8 cellular contexts compared by ENCODE assay signal in genomic region chr20:49935746-49936152, GRCh38. TPM values are rescaled to one million over a fixed set of nuclear protein-coding genes. Genes with fewer than 3 reads are reported as not detected.
DNase-seq lines count a peak whose midpoint lies in the region; ATAC-seq, FAIRE-seq and TF ChIP-seq lines count a peak whose summit lies in the region.

No MANE protein-coding gene starts in this region.

- no peaks in the 10 kb centered on the region for H3K9me3 Mint-ChIP-seq in activated naive CD8-positive, alpha-beta T cell treated with anti-CD3 and anti-CD28 coated beads, Interleukin-2, amount 10 ng/mL, durations not matched to agents 7 days and 5 days

- FAIRE-seq in A549 (lab: Jason Lieb, UNC) (no peak), HepG2 (lab: Jason Lieb, UNC) (no peak), GM12892 (lab: Jason Lieb, UNC) (no peak)

- POLR2A ChIA-PET in A549 (lab: Yijun Ruan, JAX), result interaction anchor here (1.2 to 2.0 kb wide), 4 partner anchors 10 to 35 kb away, joined by 3 to 11 read pairs (median 6); partner anchors contain the start of gene SPATA2
- POLR2A ChIA-PET in HEK293T (lab: Yijun Ruan, JAX), result interaction anchor here (0.8 to 1.3 kb wide), 2 partner anchors 9 to 22 kb away, joined by 3 read pairs; no protein-coding TSS in a partner anchor
- POLR2A ChIA-PET in activated naive CD8-positive, alpha-beta T cell treated with anti-CD3 and anti-CD28 coated beads, Interleukin-2, amount 10 ng/mL, durations not matched to agents 7 days and 5 days (lab: Charles Lee), result interaction anchor here (0.6 to 4.0 kb wide), 5 partner anchors 15 to 63 kb away, joined by 3 to 32 read pairs (median 4); partner anchors contain the start of gene SPATA2
- POLR2A ChIA-PET in HepG2 (lab: Yijun Ruan, JAX), result interaction anchor here (0.6 to 6.7 kb wide), 21 partner anchors 10 to 752 kb away, joined by 3 to 105 read pairs (median 4); partner anchors contain the start of genes SLC9A8, SNAI1 and SPATA2

- H3K4me2 ChIP-seq in A549 (peak overlapping the region; percentile 62), HepG2 (ENCODE audit: low read depth, low read length) (peak overlapping the region; percentile 92)

- H3K36me3 ChIP-seq in HepG2 (replicated peaks in 1 of 2; ENCODE audit: control insufficient read depth in 1 of 2, insufficient read depth in 2 of 2, low read length in 2 of 2), result peaks cover 6 to 14% of the 10 kb centered on the region in 2 experiments; a peak in 4 of 5 replicates
- H3K36me3 ChIP-seq in urinary bladder (ENCODE audit: insufficient read depth), result no peaks in the 10 kb centered on the region

- no TSS peak for BruUV-seq in HepG2 (replicated peaks; lab: Mats Ljungman, UMichigan)

- H3K9me3 ChIP-seq in A549, result no peaks in the 10 kb centered on the region
- no peaks in the 10 kb centered on the region for H3K9me3 ChIP-seq in HepG2 (ENCODE audit: low read length)

- H3K27ac ChIP-seq in A549 (peak overlapping the region; percentile 79 to 95), HepG2 (ENCODE audit: extremely low read length, insufficient read depth, low read length) (no peak overlapping the region), urinary bladder (ENCODE audit: low read depth) (no peak overlapping the region)

- TF ChIP-seq RAD21 in A549 (conservative IDR thresholded peaks at IDR 0.05 in 1 of 2, IDR thresholded peaks at IDR 0.05 in 1 of 2) (no peak), HepG2 (CRISPR knock-in tag; IDR thresholded peaks at IDR 0.05) (no peak)

- H3K36me3 Mint-ChIP-seq in activated naive CD8-positive, alpha-beta T cell treated with anti-CD3 and anti-CD28 coated beads, Interleukin-2, amount 10 ng/mL, durations not matched to agents 7 days and 5 days, result peaks cover 7% of the 10 kb centered on the region

- in situ Hi-C loops in HepG2 (cut with HindIII; ENCODE audit: extremely low pct_ligation_motif_present, low pct_unique_long_range_greater_than_20kb), result no loop called here

- 13% methylated on average over 21 of the region's 21 CpGs for WGBS in A549 (ENCODE audit: missing lambda C conversion rate)
- WGBS in HepG2 (ENCODE audit: low lambda C conversion rate), result 26% methylated on average over 21 of the region's 21 CpGs
- 39% methylated on average over 21 of the region's 21 CpGs for WGBS in urinary bladder

- peaks cover 20% of the 10 kb centered on the region for H3K4me1 ChIP-seq in A549
- peaks cover 70% of the 10 kb centered on the region for H3K4me1 ChIP-seq in HepG2 (ENCODE audit: insufficient read depth, low read length)
- H3K4me1 ChIP-seq in urinary bladder (ENCODE audit: insufficient read depth), result no peaks in the 10 kb centered on the region

- H3K79me2 ChIP-seq in HepG2 (ENCODE audit: insufficient read depth, low read length), result peaks cover 43% of the 10 kb centered on the region

- ATAC-seq in A549 (peak; percentile 12 to 17; a peak in 4 of 6 replicates), HepG2 (no peak)
- no peak for ATAC-seq in activated naive CD8-positive, alpha-beta T cell treated with anti-CD3 and anti-CD28 coated beads, Interleukin-2, amount 10 ng/mL, durations not matched to agents 7 days and 5 days (ENCODE audit: low read depth)

- H3K27ac Mint-ChIP-seq in activated naive CD8-positive, alpha-beta T cell treated with anti-CD3 and anti-CD28 coated beads, Interleukin-2, amount 10 ng/mL, durations not matched to agents 7 days and 5 days, result peak overlapping the region; percentile 71

- peak overlapping the region; percentile 61 for H2AFZ ChIP-seq in HepG2 (ENCODE audit: low read length)

- peak overlapping the region; percentile 61 for H3K9ac ChIP-seq in HepG2 (ENCODE audit: insufficient read depth, low read depth, low read length)

- peak overlapping the region; percentile 95 for H3K4me3 Mint-ChIP-seq in activated naive CD8-positive, alpha-beta T cell treated with anti-CD3 and anti-CD28 coated beads, Interleukin-2, amount 10 ng/mL, durations not matched to agents 7 days and 5 days

- DNase-seq in A549 (ENCODE audit: low read depth in 1 of 2, low spot score in 1 of 2) (no peak), HEK293T (ENCODE audit: extremely low spot score) (no peak), HepG2 (ENCODE audit: low spot score) (no peak), RPMI8226 (no peak), GM12892 (ENCODE audit: insufficient read length) (no peak), cerebellar cortex (ENCODE audit: low spot score) (no peak)
- DNase-seq in activated naive CD8-positive, alpha-beta T cell treated with anti-CD3 and anti-CD28 coated beads, Interleukin-2, amount 10 ng/mL, durations not matched to agents 7 days and 5 days, result no peak

- peaks cover 29% of the 10 kb centered on the region for H4K20me1 ChIP-seq in HepG2 (ENCODE audit: insufficient read depth, low read length)

- CTCF ChIA-PET in A549 (lab: Yijun Ruan, JAX), result interaction anchor here (0.6 to 1.8 kb wide), 8 partner anchors 29 to 583 kb away, joined by 3 to 7 read pairs (median 4); no protein-coding TSS in a partner anchor
- CTCF ChIA-PET in HEK293T (lab: Yijun Ruan, JAX), result interaction anchor here (0.6 kb wide), 1 partner anchor 100 kb away, joined by 3 read pairs; no protein-coding TSS in a partner anchor
- CTCF ChIA-PET in HepG2 (lab: Yijun Ruan, JAX; ENCODE audit: low intra/inter-chr PET ratio, low total read pairs), result no interaction called here

- H3K4me3 ChIP-seq in A549 (peak overlapping the region; percentile 71), HepG2 (replicated peaks in 1 of 3; ENCODE audit: insufficient read depth in 1 of 3, low read depth in 2 of 3, low read length in 3 of 3) (peak overlapping the region; percentile 80 to 99 (median 99)), urinary bladder (ENCODE audit: low read depth, low read length) (peak overlapping the region; percentile 27)

- H3K4me1 Mint-ChIP-seq in activated naive CD8-positive, alpha-beta T cell treated with anti-CD3 and anti-CD28 coated beads, Interleukin-2, amount 10 ng/mL, durations not matched to agents 7 days and 5 days, result peaks cover 26% of the 10 kb centered on the region

- H3K27me3 Mint-ChIP-seq in activated naive CD8-positive, alpha-beta T cell treated with anti-CD3 and anti-CD28 coated beads, Interleukin-2, amount 10 ng/mL, durations not matched to agents 7 days and 5 days, result no peaks in the 10 kb centered on the region

- TF ChIP-seq POLR2A in A549 (IDR thresholded peaks at IDR 0.05; ENCODE audit: low read length), result no peak
- no peak for TF ChIP-seq POLR2A in HepG2 (IDR thresholded peaks at IDR 0.05; ENCODE audit: insufficient read depth in 1 of 2, low read depth in 2 of 2, low read length in 2 of 2)
- no peak for TF ChIP-seq POLR2A in GM12892 (IDR thresholded peaks at IDR 0.05; ENCODE audit: low read depth, low read length)

- intact Hi-C loops in HepG2 (cut with micrococcal nuclease; ENCODE audit: unreplicated experiment), result no loop called here

- TF ChIP-seq EP300 in A549 (IDR thresholded peaks at IDR 0.05) (no peak), HepG2 (IDR thresholded peaks at IDR 0.05; ENCODE audit: low read depth in 2 of 2, low read length in 2 of 2) (no peak), HepG2 (CRISPR knock-in tag; IDR thresholded peaks at IDR 0.05; ENCODE audit: borderline replicate concordance) (no peak)

- H3K27me3 ChIP-seq in HepG2 (ENCODE audit: control insufficient read depth in 1 of 2, insufficient read depth in 2 of 2, low read length in 2 of 2), result no peaks in the 10 kb centered on the region; a peak in 2 of 5 replicates

- TF ChIP-seq CTCF in A549 (IDR thresholded peaks at IDR 0.05), result no peak
- no peak for TF ChIP-seq CTCF in HepG2 (CRISPR knock-in tag; IDR thresholded peaks at IDR 0.05)

RNA-seq across cellular contexts. Expression of gene RNF114, which starts 0.4 kb away (rescaled TPM):
- polyA plus RNA-seq in A549 (2011; rRNA removed), result 44.8 and 67.8 TPM in 2 replicates
- 68.9 and 80.2 TPM in 2 replicates for polyA plus RNA-seq in A549 (2012; cell fraction: cytosol; rRNA removed)
- polyA plus RNA-seq in A549 (2012; cell fraction: nucleus; rRNA removed), result 101 and 123 TPM in 2 replicates
- polyA plus RNA-seq in A549 (2017; fragmentation: RNase III; extraction: RNeasy Plus Mini Kit Qiagen cat#74134 plus additional on column Dnase treatment), result 43.1 to 47.0 TPM (median 44.0 TPM) in 3 replicates
- 42.6 and 51.8 TPM in 2 replicates for polyA minus RNA-seq in A549 (2011; rRNA and poly(A)+ RNA removed)
- total RNA-seq in activated naive CD8-positive, alpha-beta T cell treated with anti-CD3 and anti-CD28 coated beads, Interleukin-2, amount 10 ng/mL, durations not matched to agents 7 days and 5 days, result 10 to 100 TPM; 75.8 TPM
- total RNA-seq in HepG2 (2016; rRNA removed; fragmentation: Illumina TruSeq; extraction: Trizol), result 119 and 137 TPM in 2 replicates
- total RNA-seq in HepG2 (2016; cell fraction: cytosol; rRNA removed; fragmentation: Illumina TruSeq; extraction: Trizol; ENCODE audit: low read depth), result 20.7 and 21.9 TPM in 2 replicates
- 117 and 134 TPM in 2 replicates for total RNA-seq in HepG2 (2016; cell fraction: insoluble cytoplasmic fraction; rRNA removed; fragmentation: Illumina TruSeq; extraction: Trizol)
- total RNA-seq in HepG2 (2016; cell fraction: membrane; rRNA removed; fragmentation: Illumina TruSeq; extraction: Trizol), result 58.2 and 60.7 TPM in 2 replicates
- total RNA-seq in HepG2 (2016; cell fraction: nucleus; rRNA removed; fragmentation: Illumina TruSeq; extraction: Trizol), result 54.0 and 64.8 TPM in 2 replicates
- 120 and 126 TPM in 2 replicates for polyA plus RNA-seq in HepG2 (2011; rRNA removed)
- polyA plus RNA-seq in HepG2 (2011; cell fraction: cytosol; rRNA removed), result 177 and 201 TPM in 2 replicates
- 108 and 112 TPM in 2 replicates for polyA plus RNA-seq in HepG2 (2011; cell fraction: nucleus; rRNA removed)
- polyA plus RNA-seq in HepG2 (2012), result 108 and 111 TPM in 2 replicates
- polyA plus RNA-seq in HepG2 (2016; cell fraction: cytosol; fragmentation: Illumina TruSeq; extraction: Trizol; ENCODE audit: low read depth), result 27.1 and 29.4 TPM in 2 replicates
- 140 and 169 TPM in 2 replicates for polyA plus RNA-seq in HepG2 (2016; cell fraction: insoluble cytoplasmic fraction; fragmentation: Illumina TruSeq; extraction: Trizol; ENCODE audit: low read depth)
- 33.3 and 36.2 TPM in 2 replicates for polyA plus RNA-seq in HepG2 (2016; cell fraction: membrane; fragmentation: Illumina TruSeq; extraction: Trizol; ENCODE audit: low read depth)
- polyA plus RNA-seq in HepG2 (2016; cell fraction: nucleus; fragmentation: Illumina TruSeq; extraction: Trizol; ENCODE audit: insufficient read depth, low read depth), result 104 and 116 TPM in 2 replicates
- 71.3 and 124 TPM in 2 replicates for polyA minus RNA-seq in HepG2 (2011; rRNA and poly(A)+ RNA removed; ENCODE audit: low replicate concordance)
- 93.0 and 100 TPM in 2 replicates for polyA minus RNA-seq in HepG2 (2011; cell fraction: cytosol; rRNA and poly(A)+ RNA removed)
- 73.1 and 76.2 TPM in 2 replicates for polyA minus RNA-seq in HepG2 (2011; cell fraction: nucleus; rRNA and poly(A)+ RNA removed)
- total RNA-seq in urinary bladder, result 48.2 TPM
- 52.2 TPM for polyA plus RNA-seq in urinary bladder
- polyA plus RNA-seq in GM12892 (2012; ENCODE audit: missing spikeins), result 50.3 TPM

RNA-seq across cellular contexts. Expression of gene SPATA2, which starts 20.4 kb away (rescaled TPM):
- 4.9 and 5.1 TPM in 2 replicates for polyA plus RNA-seq in A549 (2011; rRNA removed)
- polyA plus RNA-seq in A549 (2012; cell fraction: cytosol; rRNA removed), result 6.2 and 8.5 TPM in 2 replicates
- 11.2 and 14.5 TPM in 2 replicates for polyA plus RNA-seq in A549 (2012; cell fraction: nucleus; rRNA removed)
- 4.7 to 5.1 TPM (median 4.7 TPM) in 3 replicates for polyA plus RNA-seq in A549 (2017; fragmentation: RNase III; extraction: RNeasy Plus Mini Kit Qiagen cat#74134 plus additional on column Dnase treatment)
- 6.7 and 8.6 TPM in 2 replicates for polyA minus RNA-seq in A549 (2011; rRNA and poly(A)+ RNA removed)
- 1 to 10 TPM; 8.9 to 9.1 TPM for total RNA-seq in activated naive CD8-positive, alpha-beta T cell treated with anti-CD3 and anti-CD28 coated beads, Interleukin-2, amount 10 ng/mL, durations not matched to agents 7 days and 5 days
- total RNA-seq in HepG2 (2016; rRNA removed; fragmentation: Illumina TruSeq; extraction: Trizol), result 3.2 and 4.3 TPM in 2 replicates
- total RNA-seq in HepG2 (2016; cell fraction: cytosol; rRNA removed; fragmentation: Illumina TruSeq; extraction: Trizol; ENCODE audit: low read depth), result 1.9 TPM in 2 replicates
- 3.3 and 3.4 TPM in 2 replicates for total RNA-seq in HepG2 (2016; cell fraction: insoluble cytoplasmic fraction; rRNA removed; fragmentation: Illumina TruSeq; extraction: Trizol)
- total RNA-seq in HepG2 (2016; cell fraction: membrane; rRNA removed; fragmentation: Illumina TruSeq; extraction: Trizol), result 5.6 and 6.9 TPM in 2 replicates
- total RNA-seq in HepG2 (2016; cell fraction: nucleus; rRNA removed; fragmentation: Illumina TruSeq; extraction: Trizol), result 3.5 and 4.4 TPM in 2 replicates
- polyA plus RNA-seq in HepG2 (2011; rRNA removed), result 8.7 and 9.5 TPM in 2 replicates
- polyA plus RNA-seq in HepG2 (2011; cell fraction: cytosol; rRNA removed), result 6.2 and 6.7 TPM in 2 replicates
- 9.5 and 9.7 TPM in 2 replicates for polyA plus RNA-seq in HepG2 (2011; cell fraction: nucleus; rRNA removed)
- polyA plus RNA-seq in HepG2 (2012), result 7.5 and 8.6 TPM in 2 replicates
- polyA plus RNA-seq in HepG2 (2016; cell fraction: cytosol; fragmentation: Illumina TruSeq; extraction: Trizol; ENCODE audit: low read depth), result 2.9 and 3.5 TPM in 2 replicates
- polyA plus RNA-seq in HepG2 (2016; cell fraction: insoluble cytoplasmic fraction; fragmentation: Illumina TruSeq; extraction: Trizol; ENCODE audit: low read depth), result 8.7 and 11.5 TPM in 2 replicates
- 9.3 and 9.7 TPM in 2 replicates for polyA plus RNA-seq in HepG2 (2016; cell fraction: membrane; fragmentation: Illumina TruSeq; extraction: Trizol; ENCODE audit: low read depth)
- 11.3 and 13.5 TPM in 2 replicates for polyA plus RNA-seq in HepG2 (2016; cell fraction: nucleus; fragmentation: Illumina TruSeq; extraction: Trizol; ENCODE audit: insufficient read depth, low read depth)
- 11.4 and 11.8 TPM in 2 replicates for polyA minus RNA-seq in HepG2 (2011; rRNA and poly(A)+ RNA removed; ENCODE audit: low replicate concordance)
- 6.0 and 6.9 TPM in 2 replicates for polyA minus RNA-seq in HepG2 (2011; cell fraction: cytosol; rRNA and poly(A)+ RNA removed)
- polyA minus RNA-seq in HepG2 (2011; cell fraction: nucleus; rRNA and poly(A)+ RNA removed), result 5.5 and 6.7 TPM in 2 replicates
- 1.4 TPM for total RNA-seq in urinary bladder
- 6.7 TPM for polyA plus RNA-seq in urinary bladder
- 3.6 TPM for polyA plus RNA-seq in GM12892 (2012; ENCODE audit: missing spikeins)

RNA-seq across cellular contexts. Expression of gene SNAI1, which starts 47.0 kb away (rescaled TPM):
- polyA plus RNA-seq in A549 (2011; rRNA removed) (7.0 and 7.2 TPM in 2 replicates), A549 (2017; fragmentation: RNase III; extraction: RNeasy Plus Mini Kit Qiagen cat#74134 plus additional on column Dnase treatment) (8.0 to 11.1 TPM (median 10.7 TPM) in 3 replicates), HepG2 (2011; rRNA removed) (1.3 and 1.5 TPM in 2 replicates), urinary bladder (20.9 TPM)
- 14.0 and 21.4 TPM in 2 replicates for polyA plus RNA-seq in A549 (2012; cell fraction: cytosol; rRNA removed)
- polyA plus RNA-seq in A549 (2012; cell fraction: nucleus; rRNA removed), result 22.7 and 28.4 TPM in 2 replicates
- polyA minus RNA-seq in A549 (2011; rRNA and poly(A)+ RNA removed), result 3.8 and 6.0 TPM in 2 replicates
- under 1 TPM; 0.40 to 0.75 TPM for total RNA-seq in activated naive CD8-positive, alpha-beta T cell treated with anti-CD3 and anti-CD28 coated beads, Interleukin-2, amount 10 ng/mL, durations not matched to agents 7 days and 5 days
- total RNA-seq in HepG2 (2016; rRNA removed; fragmentation: Illumina TruSeq; extraction: Trizol) (1.3 and 1.4 TPM in 2 replicates), urinary bladder (0.69 TPM)
- 0.35 and 0.40 TPM in 2 replicates for total RNA-seq in HepG2 (2016; cell fraction: cytosol; rRNA removed; fragmentation: Illumina TruSeq; extraction: Trizol; ENCODE audit: low read depth)
- total RNA-seq in HepG2 (2016; cell fraction: insoluble cytoplasmic fraction; rRNA removed; fragmentation: Illumina TruSeq; extraction: Trizol), result 1.1 and 1.4 TPM in 2 replicates
- total RNA-seq in HepG2 (2016; cell fraction: membrane; rRNA removed; fragmentation: Illumina TruSeq; extraction: Trizol), result 0.68 and 1.4 TPM in 2 replicates
- total RNA-seq in HepG2 (2016; cell fraction: nucleus; rRNA removed; fragmentation: Illumina TruSeq; extraction: Trizol), result 1.4 and 2.3 TPM in 2 replicates
- polyA plus RNA-seq in HepG2 (2011; cell fraction: cytosol; rRNA removed), result 0.35 and 0.76 TPM in 2 replicates
- 3.0 and 3.7 TPM in 2 replicates for polyA plus RNA-seq in HepG2 (2011; cell fraction: nucleus; rRNA removed)
- polyA plus RNA-seq in HepG2 (2012), result 1.5 and 1.6 TPM in 2 replicates
- polyA plus RNA-seq in HepG2 (2016; cell fraction: cytosol; fragmentation: Illumina TruSeq; extraction: Trizol; ENCODE audit: low read depth), result 0.55 and 0.59 TPM in 2 replicates
- 2.2 and 3.6 TPM in 2 replicates for polyA plus RNA-seq in HepG2 (2016; cell fraction: insoluble cytoplasmic fraction; fragmentation: Illumina TruSeq; extraction: Trizol; ENCODE audit: low read depth)
- 0.93 and 1.2 TPM in 2 replicates for polyA plus RNA-seq in HepG2 (2016; cell fraction: membrane; fragmentation: Illumina TruSeq; extraction: Trizol; ENCODE audit: low read depth)
- polyA plus RNA-seq in HepG2 (2016; cell fraction: nucleus; fragmentation: Illumina TruSeq; extraction: Trizol; ENCODE audit: insufficient read depth, low read depth), result 3.5 and 4.2 TPM in 2 replicates
- 1.4 and 7.4 TPM in 2 replicates for polyA minus RNA-seq in HepG2 (2011; rRNA and poly(A)+ RNA removed; ENCODE audit: low replicate concordance)
- 0.40 and 0.79 TPM in 2 replicates for polyA minus RNA-seq in HepG2 (2011; cell fraction: cytosol; rRNA and poly(A)+ RNA removed)
- polyA minus RNA-seq in HepG2 (2011; cell fraction: nucleus; rRNA and poly(A)+ RNA removed), result 0.77 and 1.6 TPM in 2 replicates
- polyA plus RNA-seq in GM12892 (2012; ENCODE audit: missing spikeins), result 0.36 TPM

Comparison
In these comparisons a context has a peak if more than half of its experiments do, and no peak if none do; other contexts are left out.
1. ATAC-seq: peak in A549 (2 of 2); none in activated naive CD8-positive, alpha-beta T cell treated with anti-CD3 and anti-CD28 coated beads, Interleukin-2, amount 10 ng/mL, durations not matched to agents 7 days and 5 days (single experiment) and HepG2 (single experiment).
2. H3K27ac ChIP-seq: peak in A549 (2 of 2); none in HepG2 (single experiment) and urinary bladder (single experiment).
3. H3K4me3 ChIP-seq: peak in every context shown above with its lines; median percentile 99 in HepG2; 71 in A549; 27 in urinary bladder.
4. Of the 38 proteins assayed by ChIP-seq in both HepG2 and A549: peak only in HepG2: CHD4, HOXA7 and KDM1A; only in A549: HDAC2; in both: none; in neither: 34.